ENCODE assay signal across 14 cellular contexts in the genomic region with DNA sequence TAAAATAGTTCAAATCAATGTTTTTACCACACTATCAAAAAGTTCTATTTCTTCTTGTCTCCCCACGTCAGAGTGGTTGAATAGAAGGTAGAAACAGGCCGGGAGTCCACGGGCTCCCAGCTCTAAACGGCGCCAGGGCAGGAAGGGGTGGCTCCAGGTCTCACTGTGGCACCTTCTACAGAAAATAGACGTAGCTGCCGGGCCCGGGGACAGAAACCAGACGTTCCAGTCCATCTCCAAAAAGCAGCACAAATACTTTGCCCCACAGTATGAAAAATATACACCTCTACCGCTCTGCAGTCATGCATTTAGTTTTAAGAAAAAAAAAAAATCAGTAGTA. TPM values are rescaled to one million over a fixed set of nuclear protein-coding genes. Genes with fewer than 3 reads are reported as not detected.
DNase-seq lines count a peak whose midpoint lies in the region; ATAC-seq and TF ChIP-seq lines count a peak whose summit lies in the region.
"Had no signal": no experiment of that assay in that cellular context is flagged by ENCODE, and none has a peak within 500 bp of the region (broad histone marks: within the 10 kb centered on the region; RNA-seq: fewer than 3 reads in every experiment).

No MANE protein-coding gene starts in this region.

- DNase-seq in left ventricle myocardium inferior (no peak), Right ventricle myocardium inferior (ENCODE audit: missing footprints) (no peak), colonic mucosa (peak; percentile 14), osteocyte (ENCODE audit: extremely low spot score, unreplicated experiment) (no peak), activated gamma-delta T cell (lab: John Stamatoyannopoulos, UW) (no peak), amniotic stem cell (lab: John Stamatoyannopoulos, UW) (no peak), NCI-H187 treated with DMSO at 0.1 percent for 48 hours (lab: John Stamatoyannopoulos, UW) (no peak)
- no peak for DNase-seq in activated T-helper 1 cell treated with anti-CD3 and anti-CD28 coated beads, Interleukin-12 subunit alpha, Interleukin-12 subunit beta, Interleukin-2, Interleukin-4 antibody, amounts not matched to agents 30 ng/mL and 10 ng/mL and 1 ng/mL, durations not matched to agents 14 hours and 24 hours and 36 hours (ENCODE audit: low spot score)
- DNase-seq: effector memory CD8-positive, alpha-beta T cell; kidney glomerular epithelial cell; NCI-H1092 treated with DMSO at 0.1 percent for 48 hours; stimulated activated naive CD8-positive, alpha-beta T cell treated with anti-CD3 and anti-CD28 coated beads, Interleukin-15, Interleukin-2, amounts not matched to agents 100 U/mL and 50 U/mL, for 24 hours had no signal

- H3K4me1 ChIP-seq in left ventricle myocardium inferior (peaks cover 19% of the 10 kb centered on the region), colonic mucosa (no peaks in the 10 kb centered on the region)

- H3K9me3 Mint-ChIP-seq in osteocyte (ENCODE audit: unreplicated experiment): no peaks in the 10 kb centered on the region
- no peaks in the 10 kb centered on the region for H3K9me3 Mint-ChIP-seq in activated T-helper 1 cell treated with anti-CD3 and anti-CD28 coated beads, Interleukin-12 subunit alpha, Interleukin-12 subunit beta, Interleukin-2, Interleukin-4 antibody, amounts not matched to agents 30 ng/mL and 10 ng/mL and 1 ng/mL, durations not matched to agents 14 hours and 24 hours and 36 hours
- H3K9me3 Mint-ChIP-seq: activated naive CD4-positive, alpha-beta T cell treated with anti-CD3 and anti-CD28 coated beads, Interleukin-2, amount 50 U/mL, for 72 hours; effector memory CD8-positive, alpha-beta T cell had no signal

- intact Hi-C loops in left ventricle myocardium inferior (cut with micrococcal nuclease): no loop called here
- intact Hi-C loops in Right ventricle myocardium inferior (cut with DNase I): no loop called here
- intact Hi-C loops in colonic mucosa (cut with DNase I): loop anchor here (10.0 kb wide), 1 partner anchor 373 kb away; no protein-coding TSS in a partner anchor
- intact Hi-C loops in activated T-helper 1 cell treated with anti-CD3 and anti-CD28 coated beads, Interleukin-12 subunit alpha, Interleukin-12 subunit beta, Interleukin-2, Interleukin-4 antibody, amounts not matched to agents 30 ng/mL and 10 ng/mL and 1 ng/mL, durations not matched to agents 14 hours and 24 hours and 36 hours (cut with micrococcal nuclease): no loop called here

- no peak overlapping the region for H3K9ac ChIP-seq in colonic mucosa (ENCODE audit: low read depth in 2 of 2, low read length in 2 of 2)
- H3K9ac ChIP-seq: KMS-11 had no signal

- H3K9me3 ChIP-seq in left ventricle myocardium inferior (replicated peaks) (no peaks in the 10 kb centered on the region), colonic mucosa (no peaks in the 10 kb centered on the region)

- H3K27ac ChIP-seq in left ventricle myocardium inferior (replicated peaks): peak overlapping the region; percentile 61
- H3K27ac ChIP-seq in colonic mucosa: no peak overlapping the region
- H3K27ac ChIP-seq: KMS-11 had no signal

- H3K4me3 ChIP-seq in left ventricle myocardium inferior (no peak overlapping the region), colonic mucosa (no peak overlapping the region)

- H3K36me3 ChIP-seq in left ventricle myocardium inferior: peaks cover 72% of the 10 kb centered on the region
- peaks cover 10% of the 10 kb centered on the region for H3K36me3 ChIP-seq in colonic mucosa

- peaks cover 32% of the 10 kb centered on the region for H3K4me1 Mint-ChIP-seq in osteocyte (ENCODE audit: unreplicated experiment)
- no peaks in the 10 kb centered on the region for H3K4me1 Mint-ChIP-seq in activated T-helper 1 cell treated with anti-CD3 and anti-CD28 coated beads, Interleukin-12 subunit alpha, Interleukin-12 subunit beta, Interleukin-2, Interleukin-4 antibody, amounts not matched to agents 30 ng/mL and 10 ng/mL and 1 ng/mL, durations not matched to agents 14 hours and 24 hours and 36 hours (ENCODE audit: low read depth)

- peak overlapping the region; percentile 81 for H3K27ac Mint-ChIP-seq in osteocyte (ENCODE audit: unreplicated experiment)
- no peak overlapping the region for H3K27ac Mint-ChIP-seq in activated T-helper 1 cell treated with anti-CD3 and anti-CD28 coated beads, Interleukin-12 subunit alpha, Interleukin-12 subunit beta, Interleukin-2, Interleukin-4 antibody, amounts not matched to agents 30 ng/mL and 10 ng/mL and 1 ng/mL, durations not matched to agents 14 hours and 24 hours and 36 hours
- H3K27ac Mint-ChIP-seq: activated naive CD4-positive, alpha-beta T cell treated with anti-CD3 and anti-CD28 coated beads, Interleukin-2, amount 50 U/mL, for 72 hours; effector memory CD8-positive, alpha-beta T cell had no signal

- TF ChIP-seq CTCF in left ventricle myocardium inferior (IDR thresholded peaks at IDR 0.05; ENCODE audit: borderline replicate concordance): no peak
- no peak for TF ChIP-seq CTCF in colonic mucosa (IDR thresholded peaks at IDR 0.05)
- TF ChIP-seq CTCF in osteocyte (IDR thresholded peaks at IDR 0.05): no peak

- H3K4me3 Mint-ChIP-seq in osteocyte (ENCODE audit: unreplicated experiment): no peak overlapping the region
- no peak overlapping the region for H3K4me3 Mint-ChIP-seq in activated T-helper 1 cell treated with anti-CD3 and anti-CD28 coated beads, Interleukin-12 subunit alpha, Interleukin-12 subunit beta, Interleukin-2, Interleukin-4 antibody, amounts not matched to agents 30 ng/mL and 10 ng/mL and 1 ng/mL, durations not matched to agents 14 hours and 24 hours and 36 hours
- H3K4me3 Mint-ChIP-seq: effector memory CD8-positive, alpha-beta T cell had no signal

- H3K27me3 ChIP-seq in left ventricle myocardium inferior (ENCODE audit: low read depth): no peaks in the 10 kb centered on the region
- H3K27me3 ChIP-seq in colonic mucosa: no peaks in the 10 kb centered on the region

- no peak for ATAC-seq in Right ventricle myocardium inferior
- ATAC-seq: activated naive CD4-positive, alpha-beta T cell treated with anti-CD3 and anti-CD28 coated beads, Interleukin-2, amount 50 U/mL, for 72 hours; effector memory CD8-positive, alpha-beta T cell; stimulated activated naive CD8-positive, alpha-beta T cell treated with anti-CD3 and anti-CD28 coated beads, Interleukin-15, Interleukin-2, amounts not matched to agents 100 U/mL and 50 U/mL, for 24 hours had no signal

- H3K27me3 Mint-ChIP-seq in osteocyte (ENCODE audit: unreplicated experiment): no peaks in the 10 kb centered on the region
- H3K27me3 Mint-ChIP-seq in activated T-helper 1 cell treated with anti-CD3 and anti-CD28 coated beads, Interleukin-12 subunit alpha, Interleukin-12 subunit beta, Interleukin-2, Interleukin-4 antibody, amounts not matched to agents 30 ng/mL and 10 ng/mL and 1 ng/mL, durations not matched to agents 14 hours and 24 hours and 36 hours (ENCODE audit: insufficient read depth): no peaks in the 10 kb centered on the region
- H3K27me3 Mint-ChIP-seq: effector memory CD8-positive, alpha-beta T cell had no signal

- H3K36me3 Mint-ChIP-seq in osteocyte (ENCODE audit: unreplicated experiment): peaks cover 24% of the 10 kb centered on the region
- peaks cover 25% of the 10 kb centered on the region for H3K36me3 Mint-ChIP-seq in activated T-helper 1 cell treated with anti-CD3 and anti-CD28 coated beads, Interleukin-12 subunit alpha, Interleukin-12 subunit beta, Interleukin-2, Interleukin-4 antibody, amounts not matched to agents 30 ng/mL and 10 ng/mL and 1 ng/mL, durations not matched to agents 14 hours and 24 hours and 36 hours (ENCODE audit: low read depth)

RNA-seq across cellular contexts. Expression of gene CCNK, which starts 30.9 kb away (rescaled TPM):
- total RNA-seq in left ventricle myocardium inferior (32.2 TPM), Right ventricle myocardium inferior (29.2 TPM), colonic mucosa (10 to 100 TPM; 65.8 to 67.7 TPM), osteocyte (55.8 and 57.4 TPM in 2 replicates)
- 80.8 and 87.1 TPM in 2 replicates for total RNA-seq in activated T-helper 1 cell treated with anti-CD3 and anti-CD28 coated beads, Interleukin-12 subunit alpha, Interleukin-12 subunit beta, Interleukin-2, Interleukin-4 antibody, amounts not matched to agents 30 ng/mL and 10 ng/mL and 1 ng/mL, durations not matched to agents 14 hours and 24 hours and 36 hours

RNA-seq across cellular contexts. Expression of gene SETD3, which starts 31.4 kb away (rescaled TPM):
- total RNA-seq in left ventricle myocardium inferior (101 TPM), Right ventricle myocardium inferior (97.2 TPM), colonic mucosa (10 to 100 TPM; 60.0 to 69.4 TPM), osteocyte (49.1 and 49.8 TPM in 2 replicates)
- total RNA-seq in activated T-helper 1 cell treated with anti-CD3 and anti-CD28 coated beads, Interleukin-12 subunit alpha, Interleukin-12 subunit beta, Interleukin-2, Interleukin-4 antibody, amounts not matched to agents 30 ng/mL and 10 ng/mL and 1 ng/mL, durations not matched to agents 14 hours and 24 hours and 36 hours: 60.6 and 61.7 TPM in 2 replicates
